Comparison of ENCODE assay signal across 25 cellular contexts in genomic region chr3:180274536-180274935, GRCh38.
"Had no signal": no experiment of that assay in that cellular context is flagged by ENCODE, and none has a peak within 500 bp of the region (broad histone marks: within the 10 kb centered on the region; RNA-seq: fewer than 3 reads in every experiment).

No MANE protein-coding gene starts in this region.

- H3K27me3 Mint-ChIP-seq: activated naive CD8-positive, alpha-beta T cell; central memory CD8-positive, alpha-beta T cell had no signal

- ATAC-seq: activated CD4-positive, alpha-beta T cell treated with anti-CD3 and anti-CD28 coated beads for 36 hours; activated T-cell treated with anti-CD3 and anti-CD28 coated beads, Interleukin-2, amount 50 U/mL, for 4 hours; natural killer cell; pancreas; right cardiac atrium; stimulated activated naive CD8-positive, alpha-beta T cell treated with anti-CD3 and anti-CD28 coated beads, Interleukin-15, Interleukin-2, amounts not matched to agents 100 U/mL and 50 U/mL, for 24 hours had no signal

- H3K4me1 Mint-ChIP-seq: activated CD4-positive, alpha-beta T cell treated with anti-CD3 and anti-CD28 coated beads for 36 hours; central memory CD8-positive, alpha-beta T cell; natural killer cell had no signal

- H3K4me3 ChIP-seq: adrenal gland, esophagus squamous epithelium, left ventricle myocardium inferior, pancreas, thyroid gland had no signal

- H3K4me1 ChIP-seq: adrenal gland, esophagus squamous epithelium, left ventricle myocardium inferior, thyroid gland had no signal

- H3K27me3 ChIP-seq: adrenal gland, esophagus squamous epithelium, neutrophil, pancreas, thyroid gland had no signal

- FAIRE-seq: astrocyte, colon, pancreas had no signal

- H3K36me3 Mint-ChIP-seq: natural killer cell had no signal

- DNase-seq: activated B cell treated with CpG ODN at 0.5 μM for 24 hours; activated CD4-positive, alpha-beta T cell treated with anti-CD3 and anti-CD28 coated beads for 36 hours; activated CD4-positive, alpha-beta T cell treated with anti-CD3 and anti-CD28 coated beads, Interleukin-2, amount 50 U/mL, for 4 hours; activated CD8-positive, alpha-beta memory T cell treated with anti-CD3 and anti-CD28 coated beads for 24 hours; activated CD8-positive, alpha-beta memory T cell treated with anti-CD3 and anti-CD28 coated beads, Interleukin-2, amount 50 U/mL, for 4 hours; activated naive CD4-positive, alpha-beta T cell; activated T-cell treated with anti-CD3 and anti-CD28 coated beads, Interleukin-2, amount 50 U/mL, for 4 hours; adrenal gland; esophagus squamous epithelium; left ventricle myocardium inferior; midbrain; natural killer cell; pancreas; right cardiac atrium; stimulated activated CD4-positive, alpha-beta T cell treated with anti-CD3 and anti-CD28 coated beads, Interleukin-12 subunit alpha, Interleukin-12 subunit beta, amount 100 ng/mL, for 4 hours; stimulated activated CD4-positive, alpha-beta T cell treated with anti-CD3 and anti-CD28 coated beads, Interleukin-4, amount 100 ng/mL, for 4 hours; stimulated activated naive CD8-positive, alpha-beta T cell treated with anti-CD3 and anti-CD28 coated beads, Interleukin-15, Interleukin-2, amounts not matched to agents 100 U/mL and 50 U/mL, for 24 hours; T1000; thyroid gland had no signal

- H3K9me3 Mint-ChIP-seq: activated B cell treated with CpG ODN at 0.5 μM for 24 hours had no signal

- H3K36me3 ChIP-seq: adrenal gland, esophagus squamous epithelium, left ventricle myocardium inferior, neutrophil, pancreas, thyroid gland had no signal

- H3K9me3 ChIP-seq: adrenal gland, esophagus squamous epithelium, neutrophil, pancreas, thyroid gland had no signal

- H3K4me3 Mint-ChIP-seq: activated B cell treated with CpG ODN at 0.5 μM for 24 hours; activated CD4-positive, alpha-beta T cell treated with anti-CD3 and anti-CD28 coated beads for 36 hours; activated naive CD8-positive, alpha-beta T cell; activated T-cell treated with anti-CD3 and anti-CD28 coated beads, Interleukin-2, amount 50 U/mL, for 4 hours; central memory CD8-positive, alpha-beta T cell; natural killer cell had no signal

- H3K27ac ChIP-seq: adrenal gland, esophagus squamous epithelium, left ventricle myocardium inferior, neutrophil, pancreas, thyroid gland had no signal

- H3K27ac Mint-ChIP-seq: activated B cell treated with CpG ODN at 0.5 μM for 24 hours; activated CD4-positive, alpha-beta T cell treated with anti-CD3 and anti-CD28 coated beads for 36 hours; activated naive CD8-positive, alpha-beta T cell; activated T-helper 2 cell treated with anti-CD3 and anti-CD28 coated beads, Interferon-gamma antibody, Interleukin-2, Interleukin-4, amounts not matched to agents 10 μg/mL and 5 μg/mL and 100 μg/mL, durations not matched to agents 14 hours and 24 hours and 36 hours; natural killer cell had no signal
